Comparison of ENCODE assay signal across 20 cellular contexts in genomic region chr3:69299344-69299743, GRCh38.
DNase-seq lines count a peak whose midpoint lies in the region; TF ChIP-seq lines count a peak whose summit lies in the region.
"Had no signal": no experiment of that assay in that cellular context is flagged by ENCODE, and none has a peak within 500 bp of the region (broad histone marks: within the 10 kb centered on the region; RNA-seq: fewer than 3 reads in every experiment).

No MANE protein-coding gene starts in this region.

- DNase-seq in AG09309 (ENCODE audit: low read depth) (no peak), PC-9 (no peak), choroid plexus epithelial cell (ENCODE audit: low read depth) (no peak), hepatocyte (ENCODE audit: low spot score) (no peak), NCI-H187 treated with DMSO at 0.1 percent for 48 hours (lab: John Stamatoyannopoulos, UW) (no peak), AG08396 (ENCODE audit: low spot score) (no peak)
- DNase-seq in activated CD4-positive, alpha-beta T cell treated with anti-CD3 and anti-CD28 coated beads for 4 hours, result no peak
- DNase-seq in activated CD8-positive, alpha-beta memory T cell treated with anti-CD3 and anti-CD28 coated beads, Interleukin-2, amount 50 U/mL, for 4 hours, result no peak
- DNase-seq: activated CD4-positive, alpha-beta T cell treated with anti-CD3 and anti-CD28 coated beads for 1 hour; activated naive CD8-positive, alpha-beta T cell treated with anti-CD3 and anti-CD28 coated beads for 36 hours; CD4-positive, alpha-beta T cell; DMS79; left colon; NCI-H2029; retina; RPMI8226; uterus had no signal

- H3K27me3 ChIP-seq in PC-9 (ENCODE audit: insufficient read depth, low read depth) (no peaks in the 10 kb centered on the region), hepatocyte (no peaks in the 10 kb centered on the region)
- H3K27me3 ChIP-seq: neutrophil, uterus had no signal

- H3K9me3 ChIP-seq in PC-9 (ENCODE audit: insufficient read depth, low read depth) (no peaks in the 10 kb centered on the region), hepatocyte (ENCODE audit: low read depth) (no peaks in the 10 kb centered on the region)
- H3K9me3 ChIP-seq: A549, neutrophil, uterus had no signal

- H3K27ac ChIP-seq in PC-9 (no peak overlapping the region), hepatocyte (no peak overlapping the region)
- H3K27ac ChIP-seq: A549, HL-60, neutrophil, uterus had no signal

- 50% methylated on average over 3 of the region's 3 CpGs for WGBS in hepatocyte (ENCODE audit: low lambda C conversion rate, missing lambda C conversion rate)

- H3K4me3 ChIP-seq in AG09309 (ENCODE audit: control insufficient read depth, low read depth, low read length), result no peak overlapping the region
- H3K4me3 ChIP-seq in PC-9, result no peak overlapping the region
- no peak overlapping the region for H3K4me3 ChIP-seq in choroid plexus epithelial cell (ENCODE audit: low read depth, low read length)
- no peak overlapping the region for H3K4me3 ChIP-seq in hepatocyte
- H3K4me3 ChIP-seq: A549, uterus had no signal

- POLR2A ChIA-PET in PC-9 (lab: Charles Lee; ENCODE audit: unreplicated experiment), result no interaction called here

- no TSS peak for BruUV-seq in PC-9 (replicated peaks; lab: Mats Ljungman, UMichigan)

- CTCF ChIA-PET in PC-9 (lab: Charles Lee), result no interaction called here

- H3K4me2 ChIP-seq in PC-9, result no peak overlapping the region
- H3K4me2 ChIP-seq in hepatocyte, result no peak overlapping the region
- H3K4me2 ChIP-seq: A549 had no signal

- H3K79me2 ChIP-seq in PC-9 (ENCODE audit: low read depth) (no peaks in the 10 kb centered on the region), hepatocyte (no peaks in the 10 kb centered on the region)

- no peaks in the 10 kb centered on the region for H4K20me1 ChIP-seq in PC-9 (ENCODE audit: insufficient read depth)
- no peaks in the 10 kb centered on the region for H4K20me1 ChIP-seq in hepatocyte (ENCODE audit: insufficient read depth, poor library complexity, severe bottlenecking)

- H3F3A ChIP-seq in PC-9 (ENCODE audit: insufficient read depth, low read depth), result 0 out of 2 replicates have a peak, but pooled peaks cover 3% of the 10 kb centered on the region

- intact Hi-C loops in PC-9 (cut with micrococcal nuclease; ENCODE audit: unreplicated experiment), result no loop called here

- H3K4me1 ChIP-seq in PC-9 (replicated peaks; ENCODE audit: insufficient read depth) (peaks cover 9% of the 10 kb centered on the region), hepatocyte (ENCODE audit: insufficient read depth) (peaks cover 19% of the 10 kb centered on the region)

- no peaks in the 10 kb centered on the region for H3K9me2 ChIP-seq in PC-9 (ENCODE audit: insufficient read depth)
- H3K9me2 ChIP-seq in hepatocyte (replicated peaks; ENCODE audit: insufficient read depth), result no peaks in the 10 kb centered on the region

- H2AFZ ChIP-seq in PC-9 (no peak overlapping the region), hepatocyte (no peak overlapping the region)

- TF ChIP-seq CTCF in AG09309 (IDR thresholded peaks at IDR 0.05; ENCODE audit: control insufficient read depth, insufficient read depth, low read depth, low read length, missing control alignments), result peak; percentile 32
- peak; percentile 25; the same call in 1 of the 2 replicates for TF ChIP-seq CTCF in PC-9 (conservative IDR thresholded peaks at IDR 0.05)
- peak; percentile 45 for TF ChIP-seq CTCF in choroid plexus epithelial cell (conservative IDR thresholded peaks at IDR 0.05; ENCODE audit: low read depth, low read length)
- peak; percentile 20 for TF ChIP-seq CTCF in hepatocyte (IDR thresholded peaks at IDR 0.05; ENCODE audit: poor library complexity)

- H3K36me3 ChIP-seq in PC-9 (ENCODE audit: low read depth) (no peaks in the 10 kb centered on the region), hepatocyte (replicated peaks; ENCODE audit: insufficient read depth, low read depth) (no peaks in the 10 kb centered on the region)
- H3K36me3 ChIP-seq: uterus had no signal
